10 cellular contexts compared by ENCODE assay signal in genomic region chr10:50291261-50291850, GRCh38. TPM values are rescaled to one million over a fixed set of nuclear protein-coding genes. Genes with fewer than 3 reads are reported as not detected.
DNase-seq lines count a peak whose midpoint lies in the region; ATAC-seq and TF ChIP-seq lines count a peak whose summit lies in the region.
"Had no signal": no experiment of that assay in that cellular context is flagged by ENCODE, and none has a peak within 500 bp of the region (broad histone marks: within the 10 kb centered on the region; RNA-seq: fewer than 3 reads in every experiment).

No MANE protein-coding gene starts in this region.

- WGBS in body of pancreas, 2 donors, result 36 to 47% methylated on average over 1 of the region's 1 CpG
- WGBS in upper lobe of left lung, 2 donors, result 73 to 74% methylated on average over 1 of the region's 1 CpG

- no peaks in the 10 kb centered on the region for H3K36me3 Mint-ChIP-seq in activated naive CD4-positive, alpha-beta T cell treated with anti-CD3 and anti-CD28 coated beads, Interleukin-2, amount 10 ng/mL, durations not matched to agents 7 days and 5 days

- no peak for TF ChIP-seq EP300 in upper lobe of left lung (IDR thresholded peaks at IDR 0.05)

- no peak overlapping the region for H3K27ac Mint-ChIP-seq in activated naive CD4-positive, alpha-beta T cell treated with anti-CD3 and anti-CD28 coated beads, Interleukin-2, amount 10 ng/mL, durations not matched to agents 7 days and 5 days

- peaks cover 5% of the 10 kb centered on the region for H3K27me3 Mint-ChIP-seq in activated naive CD4-positive, alpha-beta T cell treated with anti-CD3 and anti-CD28 coated beads, Interleukin-2, amount 10 ng/mL, durations not matched to agents 7 days and 5 days

- no peaks in the 10 kb centered on the region for H3K4me1 Mint-ChIP-seq in activated naive CD4-positive, alpha-beta T cell treated with anti-CD3 and anti-CD28 coated beads, Interleukin-2, amount 10 ng/mL, durations not matched to agents 7 days and 5 days

- DNase-seq in AG09319 (ENCODE audit: extremely low read depth, low read depth), result no peak
- DNase-seq in H7, result peak; percentile 7
- DNase-seq in body of pancreas, result no peak
- peak; percentile 3 for DNase-seq in kidney tubule cell (ENCODE audit: low spot score)
- DNase-seq in upper lobe of left lung, result no peak
- DNase-seq in activated naive CD4-positive, alpha-beta T cell treated with anti-CD3 and anti-CD28 coated beads, Interleukin-2, amount 10 ng/mL, durations not matched to agents 7 days and 5 days, result no peak
- DNase-seq: Calu3 had no signal

- no peak overlapping the region for H3K4me3 ChIP-seq in H7 (ENCODE audit: insufficient read depth, low read depth, low read length)
- H3K4me3 ChIP-seq in body of pancreas, result no peak overlapping the region
- no peak overlapping the region for H3K4me3 ChIP-seq in upper lobe of left lung

- TF ChIP-seq POLR2A in body of pancreas (IDR thresholded peaks at IDR 0.05), result no peak
- no peak for TF ChIP-seq POLR2A in upper lobe of left lung (IDR thresholded peaks at IDR 0.05)

- CTCF ChIA-PET in activated naive CD4-positive, alpha-beta T cell treated with anti-CD3 and anti-CD28 coated beads, Interleukin-2, amount 10 ng/mL, durations not matched to agents 7 days and 5 days (lab: Charles Lee), result no interaction called here

- no peaks in the 10 kb centered on the region for H3K36me3 ChIP-seq in H7 (replicated peaks; ENCODE audit: control insufficient read depth, insufficient read depth, low read length)
- no peaks in the 10 kb centered on the region for H3K36me3 ChIP-seq in body of pancreas (replicated peaks in 1 of 2; ENCODE audit: insufficient read depth in 1 of 2, low read depth in 2 of 2)
- H3K36me3 ChIP-seq in upper lobe of left lung, result no peaks in the 10 kb centered on the region

- TF ChIP-seq CTCF in AG09319 (IDR thresholded peaks at IDR 0.05; ENCODE audit: low read depth, low read length), result peak; percentile 43
- peak in 5 of 7 experiments; percentile 22 to 48 (median 39) for TF ChIP-seq CTCF in body of pancreas (IDR thresholded peaks at IDR 0.05)
- TF ChIP-seq CTCF in upper lobe of left lung (IDR thresholded peaks at IDR 0.05), result peak in 3 of 6 experiments; percentile 16 to 51 (median 42)

- intact Hi-C loops in body of pancreas (cut with DNase I), result no loop called here

- H3K9me3 ChIP-seq in body of pancreas (no peaks in the 10 kb centered on the region), upper lobe of left lung (no peaks in the 10 kb centered on the region)

- no peak overlapping the region for H3K4me3 Mint-ChIP-seq in activated naive CD4-positive, alpha-beta T cell treated with anti-CD3 and anti-CD28 coated beads, Interleukin-2, amount 10 ng/mL, durations not matched to agents 7 days and 5 days

- ATAC-seq in body of pancreas (no peak), upper lobe of left lung (ENCODE audit: low FRiP score in 2 of 2) (no peak), HG03097 (IDR thresholded peaks at IDR 0.05; ENCODE audit: low FRiP score, unreplicated experiment) (no peak), HG03045 (IDR thresholded peaks at IDR 0.05; ENCODE audit: unreplicated experiment) (no peak)

- no peaks in the 10 kb centered on the region for H3K27me3 ChIP-seq in H7 (ENCODE audit: control insufficient read depth, insufficient read depth, low read length)
- H3K27me3 ChIP-seq in body of pancreas, result no peaks in the 10 kb centered on the region
- no peaks in the 10 kb centered on the region for H3K27me3 ChIP-seq in upper lobe of left lung

- H3K4me1 ChIP-seq in body of pancreas (no peaks in the 10 kb centered on the region), upper lobe of left lung (no peaks in the 10 kb centered on the region)

- H3K9me3 Mint-ChIP-seq in activated naive CD4-positive, alpha-beta T cell treated with anti-CD3 and anti-CD28 coated beads, Interleukin-2, amount 10 ng/mL, durations not matched to agents 7 days and 5 days, result no peaks in the 10 kb centered on the region

- H3K27ac ChIP-seq in body of pancreas (no peak overlapping the region), upper lobe of left lung (no peak overlapping the region)
- H3K27ac ChIP-seq: VCaP had no signal

RNA-seq across cellular contexts. Expression of gene ASAH2, which starts 40.0 kb away (rescaled TPM):
- total RNA-seq in H7 (2014; rRNA removed; shearing (Covaris generic)), result 0.59 and 4.4 TPM in 2 replicates
- 1 to 10 TPM in 1 of 2 donors, under 1 TPM in 1; 0.33 to 1.0 TPM for total RNA-seq in body of pancreas
- 10 to 100 TPM in 1 of 6 donors, under 1 TPM in 5; 0.11 to 21.0 (median 0.61) TPM for total RNA-seq in upper lobe of left lung

Comparison
In these comparisons a context has a peak if more than half of its experiments do, and no peak if none do; other contexts are left out.
1. DNase-seq: peak in H7 (single experiment) and kidney tubule cell (single experiment); none in AG09319 (single experiment), body of pancreas (0 of 4), upper lobe of left lung (0 of 2) and activated naive CD4-positive, alpha-beta T cell treated with anti-CD3 and anti-CD28 coated beads, Interleukin-2, amount 10 ng/mL, durations not matched to agents 7 days and 5 days (single experiment).